1 cellular context compared by ENCODE assay signal in the genomic region with DNA sequence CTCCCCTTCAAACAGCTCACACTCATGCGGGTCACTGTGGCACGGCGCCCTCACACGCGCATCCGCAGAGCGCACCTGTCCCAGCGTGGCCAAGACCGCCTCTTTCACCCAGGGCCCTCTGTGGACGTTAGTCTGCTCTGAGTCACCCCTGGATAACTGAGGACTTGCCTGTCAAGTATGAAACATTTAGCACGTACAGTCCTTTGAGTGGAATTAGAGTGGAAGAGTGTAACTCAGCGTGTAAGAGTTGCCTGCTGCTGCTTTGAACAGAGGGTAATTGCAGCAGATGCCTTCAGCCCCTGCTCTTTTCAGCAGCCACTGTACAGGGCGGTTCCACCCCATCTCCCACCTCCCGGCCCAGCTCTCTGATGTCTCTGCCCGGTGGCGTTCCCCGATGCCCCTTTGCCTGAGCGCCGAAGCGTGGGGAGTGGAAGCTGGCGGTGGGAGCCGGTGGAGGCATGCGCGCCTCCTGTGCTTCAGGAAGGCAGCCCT.
TF ChIP-seq lines count a peak whose summit lies in the region.

No MANE protein-coding gene starts in this region.

TF ChIP-seq in SK-N-SH, 30 proteins besides CTCF, POLR2A, EP300 and RAD21 (continued from another document):
- TF ChIP-seq, protein P1, sequence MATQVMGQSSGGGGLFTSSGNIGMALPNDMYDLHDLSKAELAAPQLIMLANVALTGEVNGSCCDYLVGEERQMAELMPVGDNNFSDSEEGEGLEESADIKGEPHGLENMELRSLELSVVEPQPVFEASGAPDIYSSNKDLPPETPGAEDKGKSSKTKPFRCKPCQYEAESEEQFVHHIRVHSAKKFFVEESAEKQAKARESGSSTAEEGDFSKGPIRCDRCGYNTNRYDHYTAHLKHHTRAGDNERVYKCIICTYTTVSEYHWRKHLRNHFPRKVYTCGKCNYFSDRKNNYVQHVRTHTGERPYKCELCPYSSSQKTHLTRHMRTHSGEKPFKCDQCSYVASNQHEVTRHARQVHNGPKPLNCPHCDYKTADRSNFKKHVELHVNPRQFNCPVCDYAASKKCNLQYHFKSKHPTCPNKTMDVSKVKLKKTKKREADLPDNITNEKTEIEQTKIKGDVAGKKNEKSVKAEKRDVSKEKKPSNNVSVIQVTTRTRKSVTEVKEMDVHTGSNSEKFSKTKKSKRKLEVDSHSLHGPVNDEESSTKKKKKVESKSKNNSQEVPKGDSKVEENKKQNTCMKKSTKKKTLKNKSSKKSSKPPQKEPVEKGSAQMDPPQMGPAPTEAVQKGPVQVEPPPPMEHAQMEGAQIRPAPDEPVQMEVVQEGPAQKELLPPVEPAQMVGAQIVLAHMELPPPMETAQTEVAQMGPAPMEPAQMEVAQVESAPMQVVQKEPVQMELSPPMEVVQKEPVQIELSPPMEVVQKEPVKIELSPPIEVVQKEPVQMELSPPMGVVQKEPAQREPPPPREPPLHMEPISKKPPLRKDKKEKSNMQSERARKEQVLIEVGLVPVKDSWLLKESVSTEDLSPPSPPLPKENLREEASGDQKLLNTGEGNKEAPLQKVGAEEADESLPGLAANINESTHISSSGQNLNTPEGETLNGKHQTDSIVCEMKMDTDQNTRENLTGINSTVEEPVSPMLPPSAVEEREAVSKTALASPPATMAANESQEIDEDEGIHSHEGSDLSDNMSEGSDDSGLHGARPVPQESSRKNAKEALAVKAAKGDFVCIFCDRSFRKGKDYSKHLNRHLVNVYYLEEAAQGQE (IDR thresholded peaks at IDR 0.05; ENCODE audit: low read depth, low read length), result no peak
- TF ChIP-seq FOSL2 (IDR thresholded peaks at IDR 0.05; ENCODE audit: borderline replicate concordance, low read depth), result no peak
- no peak for TF ChIP-seq TAF1 (IDR thresholded peaks at IDR 0.05; ENCODE audit: borderline replicate concordance, low read depth, low read length)
TF ChIP-seq in SK-N-SH: peak in this region for 0.
